Comparison of ENCODE assay signal across 8 cellular contexts in genomic region chr1:234114648-234115307, GRCh38.
DNase-seq lines count a peak whose midpoint lies in the region; ATAC-seq and TF ChIP-seq lines count a peak whose summit lies in the region.

No MANE protein-coding gene starts in this region.

- peak overlapping the region; percentile 47 for H3K4me3 Mint-ChIP-seq in activated CD8-positive, alpha-beta memory T cell treated with anti-CD3 and anti-CD28 coated beads, Interleukin-2, amount 10 ng/mL, durations not matched to agents 7 days and 5 days

- no peaks in the 10 kb centered on the region for H3K9me3 Mint-ChIP-seq in activated CD8-positive, alpha-beta memory T cell treated with anti-CD3 and anti-CD28 coated beads, Interleukin-2, amount 10 ng/mL, durations not matched to agents 7 days and 5 days (ENCODE audit: low read depth)

- no peak overlapping the region for H3K27ac Mint-ChIP-seq in activated CD8-positive, alpha-beta memory T cell treated with anti-CD3 and anti-CD28 coated beads, Interleukin-2, amount 10 ng/mL, durations not matched to agents 7 days and 5 days

- peak; percentile 72 for TF ChIP-seq RAD21 in Ishikawa (IDR thresholded peaks at IDR 0.05; ENCODE audit: low read depth)

- H3K36me3 Mint-ChIP-seq in activated CD8-positive, alpha-beta memory T cell treated with anti-CD3 and anti-CD28 coated beads, Interleukin-2, amount 10 ng/mL, durations not matched to agents 7 days and 5 days, result no peaks in the 10 kb centered on the region

- TF ChIP-seq EP300 in Ishikawa (IDR thresholded peaks at IDR 0.05; ENCODE audit: borderline replicate concordance), result no peak

- peaks cover 8% of the 10 kb centered on the region for H3K4me1 Mint-ChIP-seq in activated CD8-positive, alpha-beta memory T cell treated with anti-CD3 and anti-CD28 coated beads, Interleukin-2, amount 10 ng/mL, durations not matched to agents 7 days and 5 days

- peak; percentile 54 for DNase-seq in activated CD8-positive, alpha-beta memory T cell treated with anti-CD3 and anti-CD28 coated beads, Interleukin-2, amount 10 ng/mL, durations not matched to agents 7 days and 5 days
- DNase-seq in activated CD8-positive, alpha-beta memory T cell treated with anti-CD3 and anti-CD28 coated beads, Interleukin-2, amount 50 U/mL, for 4 hours, result no peak
- DNase-seq in OCI-M1 (lab: John Stamatoyannopoulos, UW) (peak; percentile 76), astrocyte of the hippocampus (ENCODE audit: low read depth, low spot score) (peak; percentile 78), iPS-NIHi7 (ENCODE audit: extremely low spot score) (peak; percentile 43)
- peak in 2 of 3 experiments; percentile 7 to 9 for DNase-seq in stimulated activated CD4-positive, alpha-beta T cell treated with anti-CD3 and anti-CD28 coated beads, TNF-alpha, amount 100 ng/mL, for 24 hours (ENCODE audit: low read depth in 3 of 3)

- CTCF ChIA-PET in activated CD8-positive, alpha-beta memory T cell treated with anti-CD3 and anti-CD28 coated beads, Interleukin-2, amount 10 ng/mL, durations not matched to agents 7 days and 5 days (lab: Charles Lee), result interaction anchor here (0.7 to 2.2 kb wide), 16 partner anchors 9 to 212 kb away, joined by 3 to 8 read pairs (median 4); no protein-coding TSS in a partner anchor

- peak; percentile 42 for ATAC-seq in activated CD8-positive, alpha-beta memory T cell treated with anti-CD3 and anti-CD28 coated beads, Interleukin-2, amount 10 ng/mL, durations not matched to agents 7 days and 5 days
- no peak for ATAC-seq in HG03280 (IDR thresholded peaks at IDR 0.05; ENCODE audit: unreplicated experiment)

- H3K27me3 Mint-ChIP-seq in activated CD8-positive, alpha-beta memory T cell treated with anti-CD3 and anti-CD28 coated beads, Interleukin-2, amount 10 ng/mL, durations not matched to agents 7 days and 5 days, result peaks cover 37% of the 10 kb centered on the region

TF ChIP-seq in Ishikawa, 13 proteins besides CTCF, POLR2A, EP300 and RAD21:
- TF ChIP-seq ZBTB7A (IDR thresholded peaks at IDR 0.05; ENCODE audit: low read depth) (no peak), EGR1 (IDR thresholded peaks at IDR 0.05) (no peak), TEAD4 (IDR thresholded peaks at IDR 0.05) (no peak), TCF12 (IDR thresholded peaks at IDR 0.05; ENCODE audit: low read depth) (no peak), TAF1 (IDR thresholded peaks at IDR 0.05; ENCODE audit: low read depth) (no peak), YY1 (IDR thresholded peaks at IDR 0.05; ENCODE audit: low read depth) (no peak), REST (IDR thresholded peaks at IDR 0.05; ENCODE audit: low read depth) (no peak), MAX (IDR thresholded peaks at IDR 0.05) (no peak), FOXM1 (IDR thresholded peaks at IDR 0.05; ENCODE audit: borderline replicate concordance, low read depth) (no peak), CEBPB (IDR thresholded peaks at IDR 0.05) (no peak), CREB1 (IDR thresholded peaks at IDR 0.05; ENCODE audit: low read depth) (no peak), NFIC (IDR thresholded peaks at IDR 0.05) (no peak), USF1 (IDR thresholded peaks at IDR 0.05) (no peak)
TF ChIP-seq in Ishikawa: peak in this region for 0.
